8 cellular contexts compared by ENCODE assay signal in the genomic region with DNA sequence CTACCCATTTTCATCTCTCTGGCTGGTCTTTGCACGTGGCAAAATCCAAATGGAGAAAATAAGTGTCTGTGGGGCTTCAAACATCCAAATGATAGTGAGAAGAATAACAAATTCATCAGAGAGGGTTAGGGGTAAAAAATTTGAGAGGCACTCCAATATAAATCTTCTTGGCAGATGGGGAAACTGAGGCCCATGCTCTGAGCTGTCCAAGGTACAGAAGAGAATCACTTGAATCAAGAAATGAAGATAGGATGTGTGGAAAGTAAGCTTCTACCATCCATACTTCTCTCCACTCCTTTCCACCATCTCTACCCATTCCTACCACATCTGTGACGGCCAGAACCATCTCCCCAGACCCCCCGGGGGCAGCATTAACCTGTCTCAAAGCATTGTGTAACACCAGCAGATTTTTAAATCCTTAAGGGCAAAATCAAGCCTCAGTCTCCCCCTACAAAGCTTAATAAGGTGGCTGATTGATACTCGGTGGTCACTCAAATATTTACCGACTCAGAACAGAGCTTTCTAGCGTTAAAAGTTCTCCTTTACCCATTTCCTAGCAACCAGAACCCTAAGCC. TPM values are rescaled to one million over a fixed set of nuclear protein-coding genes. Genes with fewer than 3 reads are reported as not detected.
DNase-seq lines count a peak whose midpoint lies in the region; FAIRE-seq and TF ChIP-seq lines count a peak whose summit lies in the region.

No MANE protein-coding gene starts in this region.

- no peak for TF ChIP-seq POLR2A in endothelial cell of umbilical vein (IDR thresholded peaks at IDR 0.05; ENCODE audit: low read depth, low read length)
- no peak for TF ChIP-seq POLR2A in ovary (IDR thresholded peaks at IDR 0.05)

- FAIRE-seq in endothelial cell of umbilical vein (lab: Jason Lieb, UNC) = no peak

- H3K4me1 ChIP-seq in Caco-2 (no peaks in the 10 kb centered on the region; the same call in 1 of the 2 replicates), NT2/D1 (ENCODE audit: insufficient read depth, insufficient read length) (no peaks in the 10 kb centered on the region), endothelial cell of umbilical vein (ENCODE audit: control insufficient read depth, extremely low read depth, insufficient read depth, low read length) (peaks cover 14% of the 10 kb centered on the region), ovary (ENCODE audit: insufficient read depth) (peaks cover 7% of the 10 kb centered on the region)

- POLR2A ChIA-PET in Caco-2 (lab: Charles Lee) = interaction anchor here (0.6 to 2.3 kb wide), 3 partner anchors 108 to 191 kb away, joined by 3 to 14 read pairs (median 9); a partner anchor contains a TSS
- POLR2A ChIA-PET in endothelial cell of umbilical vein (lab: Charles Lee) = no interaction called here

- H3K27ac Mint-ChIP-seq in Caco-2 (ENCODE audit: unreplicated experiment) = peak overlapping the region; percentile 97

- H4K20me1 ChIP-seq in endothelial cell of umbilical vein (replicated peaks; ENCODE audit: control insufficient read depth, extremely low read depth, insufficient read depth, low read length) = no peaks in the 10 kb centered on the region

- no peak for TF ChIP-seq EP300 in ovary (IDR thresholded peaks at IDR 0.05)

- no peaks in the 10 kb centered on the region for H3K9me1 ChIP-seq in endothelial cell of umbilical vein (replicated peaks; ENCODE audit: control insufficient read depth, extremely low read depth, insufficient read depth, low read length)

- H3K4me3 Mint-ChIP-seq in Caco-2 (ENCODE audit: unreplicated experiment) = peak overlapping the region; percentile 99

- intact Hi-C loops in Caco-2 (cut with micrococcal nuclease; ENCODE audit: unreplicated experiment) (loop anchor here (1.0 to 10.0 kb wide), 4 partner anchors 37 to 265 kb away; a partner anchor contains a TSS), endothelial cell of umbilical vein (cut with micrococcal nuclease) (loop anchor here (1.0 to 5.0 kb wide), 4 partner anchors 26 to 963 kb away; no protein-coding TSS in a partner anchor), ovary (cut with DNase I) (loop anchor here (2.0 to 10.0 kb wide), 7 partner anchors 183 to 858 kb away; a partner anchor contains a TSS)

- 23 to 32% (median 26%) methylated on average over 6 of the region's 6 CpGs for WGBS in ovary, 3 donors

- peak overlapping the region; percentile 97 for H3K4me3 ChIP-seq in Caco-2 (ENCODE audit: low read depth, low read length)
- peak overlapping the region; percentile 88 for H3K4me3 ChIP-seq in NT2/D1 (ENCODE audit: insufficient read length, low read depth)
- H3K4me3 ChIP-seq in endothelial cell of umbilical vein (replicated peaks in 1 of 3; ENCODE audit: insufficient read depth in 1 of 3, low read depth in 1 of 3, low read length in 3 of 3) = peak overlapping the region; percentile 53 to 87 (median 74)
- peak overlapping the region; percentile 48 for H3K4me3 ChIP-seq in ovary

- H3K79me2 ChIP-seq in endothelial cell of umbilical vein (ENCODE audit: control insufficient read depth, insufficient read depth, low read length) = peaks cover 16% of the 10 kb centered on the region

- dilution Hi-C loops in endothelial cell of umbilical vein (cut with MboI; ENCODE audit: extremely low pct_ligation_motif_present, low sequenced_read_pairs) = loop anchor here (25.0 kb wide), 1 partner anchor 183 kb away; a partner anchor contains a TSS

- H3K36me3 Mint-ChIP-seq in Caco-2 (ENCODE audit: insufficient read depth, unreplicated experiment) = peaks cover 41% of the 10 kb centered on the region

- H3K4me1 Mint-ChIP-seq in Caco-2 (ENCODE audit: low read depth, unreplicated experiment) = peaks cover 12% of the 10 kb centered on the region

- H3K4me2 ChIP-seq in endothelial cell of umbilical vein (ENCODE audit: insufficient read depth, low read length) = peak overlapping the region; percentile 90

- no peak overlapping the region for H2AFZ ChIP-seq in endothelial cell of umbilical vein (ENCODE audit: low read depth, low read length)

- H3K27ac ChIP-seq in endothelial cell of umbilical vein (ENCODE audit: insufficient read depth, low read depth, low read length) (no peak overlapping the region), ovary (peak overlapping the region in 1 of 2 donors; percentile 82)

- no peak for TF ChIP-seq CTCF in Caco-2 (IDR thresholded peaks at IDR 0.05; ENCODE audit: insufficient read depth in 1 of 2, low read depth in 1 of 2, low read length in 1 of 2, severe bottlenecking in 1 of 2, unreplicated experiment in 1 of 2)
- TF ChIP-seq CTCF in endothelial cell of umbilical vein (IDR thresholded peaks at IDR 0.05; ENCODE audit: extremely low read depth in 1 of 2, insufficient read depth in 1 of 2, low read depth in 1 of 2, low read length in 2 of 2) = no peak
- TF ChIP-seq CTCF in ovary (IDR thresholded peaks at IDR 0.05) = no peak

- H3K9me3 ChIP-seq in Caco-2 (no peaks in the 10 kb centered on the region), NT2/D1 (ENCODE audit: insufficient read depth, low read length) (no peaks in the 10 kb centered on the region), endothelial cell of umbilical vein (replicated peaks; ENCODE audit: control insufficient read depth, insufficient read depth, low read length) (no peaks in the 10 kb centered on the region), ovary (no peaks in the 10 kb centered on the region)

- BruUV-seq in Caco-2 (replicated peaks; lab: Mats Ljungman, UMichigan) (TSS peak; percentile 45), endothelial cell of umbilical vein (replicated peaks; lab: Mats Ljungman, UMichigan) (no TSS peak)

- no peaks in the 10 kb centered on the region; the same call in none of the 2 replicates for H3K36me3 ChIP-seq in Caco-2 (ENCODE audit: control insufficient read depth, insufficient read depth, low read length)
- H3K36me3 ChIP-seq in NT2/D1 (ENCODE audit: insufficient read depth, insufficient read length, low read length) = peaks cover 27% of the 10 kb centered on the region
- H3K36me3 ChIP-seq in endothelial cell of umbilical vein (ENCODE audit: control insufficient read depth in 2 of 2, extremely low read depth in 1 of 2, insufficient read depth in 2 of 2, low read length in 2 of 2) = no peaks in the 10 kb centered on the region
- no peaks in the 10 kb centered on the region for H3K36me3 ChIP-seq in ovary

- CTCF ChIA-PET in Caco-2 (lab: Charles Lee) (interaction anchor here (1.6 kb wide), 1 partner anchor 18 kb away, joined by 4 read pairs; no protein-coding TSS in a partner anchor), endothelial cell of umbilical vein (lab: Charles Lee) (interaction anchor here (1.0 to 7.9 kb wide), 5 partner anchors 32 to 191 kb away, joined by 3 to 151 read pairs (median 3); a partner anchor contains a TSS)

- DNase-seq in Caco-2 (no peak), NT2/D1 (ENCODE audit: low read depth, low spot score) (no peak), endothelial cell of umbilical vein (ENCODE audit: low read depth, low spot score) (no peak), ovary (no peak), C1 segment of cervical spinal cord (lab: John Stamatoyannopoulos, UW) (no peak), NCI-H2227 (lab: John Stamatoyannopoulos, UW; ENCODE audit: unreplicated experiment) (no peak), SK-N-DZ (ENCODE audit: low spot score) (no peak), NCI-H526 treated with DMSO at 0.1 percent for 48 hours (lab: John Stamatoyannopoulos, UW) (no peak)

- H3K9me3 Mint-ChIP-seq in Caco-2 (ENCODE audit: unreplicated experiment) = no peaks in the 10 kb centered on the region

- H3K27me3 ChIP-seq in Caco-2 (replicated peaks; ENCODE audit: control insufficient read depth, insufficient read depth, low read length) = no peaks in the 10 kb centered on the region
- H3K27me3 ChIP-seq in NT2/D1 (ENCODE audit: insufficient read depth, insufficient read length) = no peaks in the 10 kb centered on the region
- H3K27me3 ChIP-seq in endothelial cell of umbilical vein (ENCODE audit: control insufficient read depth in 2 of 2, insufficient read depth in 2 of 2, low read length in 2 of 2) = no peaks in the 10 kb centered on the region
- H3K27me3 ChIP-seq in ovary = no peaks in the 10 kb centered on the region

- H3K9ac ChIP-seq in NT2/D1 (ENCODE audit: insufficient read length, low read depth) = peak overlapping the region; percentile 90
- H3K9ac ChIP-seq in endothelial cell of umbilical vein (replicated peaks; ENCODE audit: extremely low read depth, insufficient read depth, low read length) = peak overlapping the region; percentile 61

- no peaks in the 10 kb centered on the region for H3K27me3 Mint-ChIP-seq in Caco-2 (ENCODE audit: insufficient read depth, unreplicated experiment)

TF ChIP-seq in endothelial cell of umbilical vein, 7 proteins besides CTCF, POLR2A, EP300 and RAD21:
- TF ChIP-seq EZH2 (IDR thresholded peaks at IDR 0.05; ENCODE audit: borderline replicate concordance, low read depth, low read length, severe bottlenecking) (no peak), GATA2 (IDR thresholded peaks at IDR 0.05; ENCODE audit: insufficient read depth, insufficient read length, low read depth, low read length) (no peak), JUN (IDR thresholded peaks at IDR 0.05; ENCODE audit: borderline replicate concordance, insufficient read depth, insufficient read length, low read depth) (no peak), POLR2AphosphoS5 (IDR thresholded peaks at IDR 0.05; ENCODE audit: insufficient read depth, low read depth, low read length) (no peak), FOS (IDR thresholded peaks at IDR 0.05; ENCODE audit: borderline replicate concordance, insufficient read depth, low read length) (no peak), MYC (IDR thresholded peaks at IDR 0.05; ENCODE audit: low read depth, low read length) (no peak)
- TF ChIP-seq, protein P1, sequence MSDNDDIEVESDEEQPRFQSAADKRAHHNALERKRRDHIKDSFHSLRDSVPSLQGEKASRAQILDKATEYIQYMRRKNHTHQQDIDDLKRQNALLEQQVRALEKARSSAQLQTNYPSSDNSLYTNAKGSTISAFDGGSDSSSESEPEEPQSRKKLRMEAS (IDR thresholded peaks at IDR 0.05; ENCODE audit: insufficient read depth, insufficient read length) = no peak
TF ChIP-seq in endothelial cell of umbilical vein: peak in this region for 0.

RNA-seq across cellular contexts. Expression of a gene that starts 0.8 kb away (rescaled TPM):
- total RNA-seq in Caco-2 (2022) (58.5 and 59.8 TPM in 2 replicates), endothelial cell of umbilical vein (36.3 and 40.7 TPM in 2 replicates), ovary (10 to 100 TPM; 12.5 to 80.4 (median 18.2) TPM)
- polyA plus RNA-seq in endothelial cell of umbilical vein (14.4 and 16.2 TPM in 2 replicates), ovary (10 to 100 TPM; 15.2 to 47.0 TPM)
- 23.2 and 30.3 TPM in 2 replicates for polyA plus RNA-seq in endothelial cell of umbilical vein (2011; cell fraction: cytosol; rRNA removed)
- polyA plus RNA-seq in endothelial cell of umbilical vein (2011; cell fraction: nucleus; rRNA removed) = 21.4 and 26.8 TPM in 2 replicates
- polyA plus RNA-seq in endothelial cell of umbilical vein (2012) = 33.2 and 43.2 TPM in 2 replicates
- 19.1 and 27.1 TPM in 2 replicates for polyA minus RNA-seq in endothelial cell of umbilical vein
- 22.0 TPM for polyA minus RNA-seq in endothelial cell of umbilical vein (2011; cell fraction: cytosol; rRNA and poly(A)+ RNA removed)
- polyA minus RNA-seq in endothelial cell of umbilical vein (2011; cell fraction: nucleus; rRNA and poly(A)+ RNA removed) = 9.7 and 9.8 TPM in 2 replicates
- 44.7 and 55.3 TPM in 2 replicates for polyA plus RNA-seq in SK-N-DZ (2014; cell fraction: cytosol; rRNA removed)
- 20.5 and 35.0 TPM in 2 replicates for polyA plus RNA-seq in SK-N-DZ (2014; cell fraction: nucleus; rRNA removed)
